16 cellular contexts compared by ENCODE assay signal in the genomic region with DNA sequence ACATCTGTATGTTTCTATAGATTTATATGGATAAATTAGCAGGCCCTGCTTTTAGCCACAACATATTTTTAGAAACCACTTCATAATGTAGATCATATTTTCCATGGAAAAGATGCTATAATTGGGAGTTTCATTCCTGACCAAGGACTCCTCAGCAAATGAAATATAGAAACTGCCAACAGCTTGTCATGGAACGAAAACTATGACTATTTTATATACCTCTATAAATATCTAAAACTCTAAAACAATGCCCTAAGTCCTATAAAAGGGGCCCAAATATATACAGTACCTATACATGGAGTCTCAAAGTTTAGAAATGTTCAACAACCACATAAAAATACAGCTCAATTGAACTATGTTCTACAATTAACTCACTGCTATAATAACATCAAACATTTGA. TPM values are rescaled to one million over a fixed set of nuclear protein-coding genes. Genes with fewer than 3 reads are reported as not detected.
DNase-seq lines count a peak whose midpoint lies in the region; ATAC-seq and TF ChIP-seq lines count a peak whose summit lies in the region.
"Had no signal": no experiment of that assay in that cellular context is flagged by ENCODE, and none has a peak within 500 bp of the region (broad histone marks: within the 10 kb centered on the region; RNA-seq: fewer than 3 reads in every experiment).

No MANE protein-coding gene starts in this region.

- no peak overlapping the region for H3K27ac Mint-ChIP-seq in activated CD4-positive, alpha-beta T cell treated with anti-CD3 and anti-CD28 coated beads for 36 hours
- H3K27ac Mint-ChIP-seq in stimulated activated naive CD8-positive, alpha-beta T cell treated with anti-CD3 and anti-CD28 coated beads, Interleukin-15, amount 100 ng/mL, for 72 hours, result peak overlapping the region in 1 of 2 donors; percentile 70
- peak overlapping the region; percentile 79 for H3K27ac Mint-ChIP-seq in chondrocyte (ENCODE audit: unreplicated experiment)
- H3K27ac Mint-ChIP-seq: CD14-positive monocyte; CD8-positive, alpha-beta T cell had no signal

- H3K9me3 Mint-ChIP-seq in activated CD4-positive, alpha-beta T cell treated with anti-CD3 and anti-CD28 coated beads for 36 hours (ENCODE audit: low read depth), result no peaks in the 10 kb centered on the region
- peaks cover 15 to 18% of the 10 kb centered on the region in 2 donors for H3K9me3 Mint-ChIP-seq in stimulated activated naive CD8-positive, alpha-beta T cell treated with anti-CD3 and anti-CD28 coated beads, Interleukin-15, amount 100 ng/mL, for 72 hours
- peaks cover 25% of the 10 kb centered on the region for H3K9me3 Mint-ChIP-seq in chondrocyte (ENCODE audit: low read depth)
- H3K9me3 Mint-ChIP-seq: CD8-positive, alpha-beta T cell had no signal

- WGBS in SK-N-SH (ENCODE audit: low lambda C conversion rate), result 69% methylated on average over 1 of the region's 1 CpG

- H2AFZ ChIP-seq in SK-N-SH (ENCODE audit: low read depth), result no peak overlapping the region

- no peak overlapping the region for H3K4me3 ChIP-seq in SK-N-SH (ENCODE audit: low read depth in 2 of 2, low read length in 1 of 2)
- H3K4me3 ChIP-seq: HAP-1 had no signal

- no peak overlapping the region for H3K9ac ChIP-seq in SK-N-SH

- H3K36me3 Mint-ChIP-seq in activated CD4-positive, alpha-beta T cell treated with anti-CD3 and anti-CD28 coated beads for 36 hours (ENCODE audit: low read depth), result no peaks in the 10 kb centered on the region
- peaks cover 16% of the 10 kb centered on the region for H3K36me3 Mint-ChIP-seq in chondrocyte (ENCODE audit: low read depth)
- H3K36me3 Mint-ChIP-seq: CD14-positive monocyte; CD8-positive, alpha-beta T cell had no signal

- H3K4me3 Mint-ChIP-seq in activated CD4-positive, alpha-beta T cell treated with anti-CD3 and anti-CD28 coated beads for 36 hours, result no peak overlapping the region
- no peak overlapping the region for H3K4me3 Mint-ChIP-seq in stimulated activated naive CD8-positive, alpha-beta T cell treated with anti-CD3 and anti-CD28 coated beads, Interleukin-15, amount 100 ng/mL, for 72 hours
- H3K4me3 Mint-ChIP-seq in chondrocyte (ENCODE audit: unreplicated experiment), result no peak overlapping the region
- H3K4me3 Mint-ChIP-seq: CD14-positive monocyte; CD8-positive, alpha-beta T cell had no signal

- intact Hi-C loops in activated CD4-positive, alpha-beta T cell treated with anti-CD3 and anti-CD28 coated beads for 36 hours (cut with DNase I, micrococcal nuclease), result loop anchor here in 1 of 2 experiments (2.0 kb wide), 1 partner anchor 17 kb away; no protein-coding TSS in a partner anchor

- no peak overlapping the region for H3K4me2 ChIP-seq in SK-N-SH

- no peaks in the 10 kb centered on the region for H3K9me2 ChIP-seq in SK-N-SH

- no peak for TF ChIP-seq RAD21 in SK-N-SH (IDR thresholded peaks at IDR 0.05; ENCODE audit: low read length)

- CTCF ChIA-PET in activated CD4-positive, alpha-beta T cell treated with anti-CD3 and anti-CD28 coated beads for 36 hours (lab: Charles Lee), result interaction anchor here (0.6 to 2.3 kb wide), 4 partner anchors 9 to 134 kb away, joined by 3 to 11 read pairs (median 4); no protein-coding TSS in a partner anchor
- CTCF ChIA-PET in SK-N-SH (lab: Yijun Ruan, JAX), result interaction anchor here (0.6 to 2.1 kb wide), 5 partner anchors 10 to 70 kb away, joined by 3 to 7 read pairs (median 6); no protein-coding TSS in a partner anchor

- ATAC-seq in activated CD4-positive, alpha-beta T cell treated with anti-CD3 and anti-CD28 coated beads for 36 hours, result peak; percentile 39
- ATAC-seq in stimulated activated naive CD8-positive, alpha-beta T cell treated with anti-CD3 and anti-CD28 coated beads, Interleukin-15, Interleukin-2, amounts not matched to agents 100 U/mL and 50 U/mL, for 24 hours, result peak; percentile 57
- ATAC-seq in stimulated activated naive CD8-positive, alpha-beta T cell treated with anti-CD3 and anti-CD28 coated beads, Interleukin-15, amount 100 ng/mL, for 72 hours, result no peak
- ATAC-seq in HG02642 (IDR thresholded peaks at IDR 0.05; ENCODE audit: poor library complexity, unreplicated experiment), result no peak
- ATAC-seq: CD8-positive, alpha-beta T cell had no signal

- POLR2A ChIA-PET in activated CD4-positive, alpha-beta T cell treated with anti-CD3 and anti-CD28 coated beads for 36 hours (lab: Charles Lee), result no interaction called here
- POLR2A ChIA-PET in SK-N-SH (lab: Yijun Ruan, JAX), result interaction anchor here (0.6 kb wide), 1 partner anchor 11 kb away, joined by 3 read pairs; no protein-coding TSS in a partner anchor

- TF ChIP-seq CTCF in chondrocyte (IDR thresholded peaks at IDR 0.05), result no peak
- TF ChIP-seq CTCF in SK-N-SH (IDR thresholded peaks at IDR 0.05), result no peak

- no peaks in the 10 kb centered on the region for H3K4me1 ChIP-seq in SK-N-SH (ENCODE audit: control insufficient read depth in 1 of 2, insufficient read depth in 2 of 2, low read depth in 1 of 2, low read length in 1 of 2)

- DNase-seq in activated CD4-positive, alpha-beta T cell treated with anti-CD3 and anti-CD28 coated beads for 36 hours, result no peak
- DNase-seq in activated CD4-positive, alpha-beta T cell treated with anti-CD3 and anti-CD28 coated beads for 4 hours, result no peak
- no peak for DNase-seq in stimulated activated naive CD8-positive, alpha-beta T cell treated with anti-CD3 and anti-CD28 coated beads, Interleukin-15, Interleukin-2, amounts not matched to agents 100 U/mL and 50 U/mL, for 24 hours
- DNase-seq in stimulated activated naive CD8-positive, alpha-beta T cell treated with anti-CD3 and anti-CD28 coated beads, Interleukin-15, amount 100 ng/mL, for 72 hours, result no peak
- DNase-seq in chondrocyte (ENCODE audit: low spot score) (no peak), SK-N-SH (no peak)
- DNase-seq: CD8-positive, alpha-beta T cell; COR-L47; DMS153; DMS79 treated with DMSO at 0.1 percent for 48 hours; EL; GOT3 had no signal

- H3K27me3 Mint-ChIP-seq in activated CD4-positive, alpha-beta T cell treated with anti-CD3 and anti-CD28 coated beads for 36 hours, result peaks cover 3% of the 10 kb centered on the region
- peaks cover 11% of the 10 kb centered on the region for H3K27me3 Mint-ChIP-seq in stimulated activated naive CD8-positive, alpha-beta T cell treated with anti-CD3 and anti-CD28 coated beads, Interleukin-15, amount 100 ng/mL, for 72 hours
- no peaks in the 10 kb centered on the region for H3K27me3 Mint-ChIP-seq in chondrocyte (ENCODE audit: low read depth)

- no peaks in the 10 kb centered on the region for H3K27me3 ChIP-seq in SK-N-SH (ENCODE audit: insufficient read depth)

- no peaks in the 10 kb centered on the region for H3K79me2 ChIP-seq in SK-N-SH (ENCODE audit: insufficient read depth)

- no peaks in the 10 kb centered on the region for H4K20me1 ChIP-seq in SK-N-SH (ENCODE audit: insufficient read depth)

- H3F3A ChIP-seq in SK-N-SH (replicated peaks; ENCODE audit: insufficient read depth), result no peaks in the 10 kb centered on the region

- TF ChIP-seq EP300 in SK-N-SH (IDR thresholded peaks at IDR 0.05; ENCODE audit: borderline replicate concordance in 1 of 2, low read depth in 1 of 2, low read length in 1 of 2), result no peak

- no peaks in the 10 kb centered on the region for H3K9me3 ChIP-seq in SK-N-SH
- H3K9me3 ChIP-seq: HAP-1 had no signal

- peaks cover 19% of the 10 kb centered on the region for H3K4me1 Mint-ChIP-seq in activated CD4-positive, alpha-beta T cell treated with anti-CD3 and anti-CD28 coated beads for 36 hours
- H3K4me1 Mint-ChIP-seq in stimulated activated naive CD8-positive, alpha-beta T cell treated with anti-CD3 and anti-CD28 coated beads, Interleukin-15, amount 100 ng/mL, for 72 hours, result peaks cover 24% of the 10 kb centered on the region
- peaks cover 43% of the 10 kb centered on the region for H3K4me1 Mint-ChIP-seq in chondrocyte (ENCODE audit: low read depth)
- H3K4me1 Mint-ChIP-seq: CD14-positive monocyte had no signal

- no peaks in the 10 kb centered on the region for H3K36me3 ChIP-seq in SK-N-SH (replicated peaks in 1 of 2; ENCODE audit: control insufficient read depth in 1 of 2, insufficient read depth in 2 of 2, low read length in 1 of 2)
- H3K36me3 ChIP-seq: HAP-1 had no signal

- no peak overlapping the region for H3K27ac ChIP-seq in SK-N-SH (ENCODE audit: low read depth in 2 of 2, low read length in 1 of 2)
- H3K27ac ChIP-seq: 22Rv1 had no signal

TF ChIP-seq in SK-N-SH, 30 proteins besides CTCF, POLR2A, EP300 and RAD21 (continues in another document):
- no peak for TF ChIP-seq GATA2 (CRISPR knock-in tag; IDR thresholded peaks at IDR 0.05)
- no peak for TF ChIP-seq JUND (IDR thresholded peaks at IDR 0.05)
- TF ChIP-seq TEAD4 (IDR thresholded peaks at IDR 0.05; ENCODE audit: borderline replicate concordance, insufficient read depth), result no peak
- no peak for TF ChIP-seq SMC3 (IDR thresholded peaks at IDR 0.05; ENCODE audit: low read depth, low read length)
- no peak for TF ChIP-seq ELF1 (IDR thresholded peaks at IDR 0.05)
- no peak for TF ChIP-seq CHD2 (IDR thresholded peaks at IDR 0.05; ENCODE audit: low read length, partially characterized antibody)
- no peak for TF ChIP-seq PBX3 (IDR thresholded peaks at IDR 0.05)

RNA-seq across cellular contexts. Expression of gene EID1, which starts 27.9 kb away (rescaled TPM):
- 10 to 100 TPM; 73.6 to 82.5 TPM for total RNA-seq in activated CD4-positive, alpha-beta T cell treated with anti-CD3 and anti-CD28 coated beads for 36 hours
- total RNA-seq in chondrocyte, result 118 to 202 TPM (median 122 TPM) in 3 replicates
- polyA plus RNA-seq in SK-N-SH (2012; rRNA removed), result 170 and 228 TPM in 2 replicates
- polyA plus RNA-seq in SK-N-SH (2012; cell fraction: cytosol; rRNA removed), result 219 and 294 TPM in 2 replicates
- 90.3 and 100 TPM in 2 replicates for polyA plus RNA-seq in SK-N-SH (2012; cell fraction: nucleus; rRNA removed)

RNA-seq across cellular contexts. Expression of gene SHC4, which starts 57.8 kb away (rescaled TPM):
- total RNA-seq in activated CD4-positive, alpha-beta T cell treated with anti-CD3 and anti-CD28 coated beads for 36 hours, result 1 to 10 TPM; 1.4 TPM
- 35.3 to 61.8 TPM (median 35.6 TPM) in 3 replicates for total RNA-seq in chondrocyte
- 1.6 and 1.9 TPM in 2 replicates for polyA plus RNA-seq in SK-N-SH (2012; rRNA removed)
- polyA plus RNA-seq in SK-N-SH (2012; cell fraction: cytosol; rRNA removed), result 1.7 and 1.9 TPM in 2 replicates
- 2.6 and 4.5 TPM in 2 replicates for polyA plus RNA-seq in SK-N-SH (2012; cell fraction: nucleus; rRNA removed)
- total RNA-seq: CD8-positive, alpha-beta T cell had no signal
- polyA plus RNA-seq: CD14-positive monocyte had no signal

Comparison
In these comparisons a context has a peak if more than half of its experiments do, and no peak if none do; other contexts are left out.
1. ATAC-seq: peak in activated CD4-positive, alpha-beta T cell treated with anti-CD3 and anti-CD28 coated beads for 36 hours (single experiment) and stimulated activated naive CD8-positive, alpha-beta T cell treated with anti-CD3 and anti-CD28 coated beads, Interleukin-15, Interleukin-2, amounts not matched to agents 100 U/mL and 50 U/mL, for 24 hours (single experiment); none in stimulated activated naive CD8-positive, alpha-beta T cell treated with anti-CD3 and anti-CD28 coated beads, Interleukin-15, amount 100 ng/mL, for 72 hours (single experiment) and HG02642 (single experiment).
2. RNA of gene SHC4, which starts 57.8 kb away (total RNA-seq): 35.3 to 61.8 TPM in chondrocyte; 1.4 TPM in activated CD4-positive, alpha-beta T cell treated with anti-CD3 and anti-CD28 coated beads for 36 hours; every median in the first group is over 10 times any median in the second.